ENCODE assay signal across 8 cellular contexts in the genomic region with DNA sequence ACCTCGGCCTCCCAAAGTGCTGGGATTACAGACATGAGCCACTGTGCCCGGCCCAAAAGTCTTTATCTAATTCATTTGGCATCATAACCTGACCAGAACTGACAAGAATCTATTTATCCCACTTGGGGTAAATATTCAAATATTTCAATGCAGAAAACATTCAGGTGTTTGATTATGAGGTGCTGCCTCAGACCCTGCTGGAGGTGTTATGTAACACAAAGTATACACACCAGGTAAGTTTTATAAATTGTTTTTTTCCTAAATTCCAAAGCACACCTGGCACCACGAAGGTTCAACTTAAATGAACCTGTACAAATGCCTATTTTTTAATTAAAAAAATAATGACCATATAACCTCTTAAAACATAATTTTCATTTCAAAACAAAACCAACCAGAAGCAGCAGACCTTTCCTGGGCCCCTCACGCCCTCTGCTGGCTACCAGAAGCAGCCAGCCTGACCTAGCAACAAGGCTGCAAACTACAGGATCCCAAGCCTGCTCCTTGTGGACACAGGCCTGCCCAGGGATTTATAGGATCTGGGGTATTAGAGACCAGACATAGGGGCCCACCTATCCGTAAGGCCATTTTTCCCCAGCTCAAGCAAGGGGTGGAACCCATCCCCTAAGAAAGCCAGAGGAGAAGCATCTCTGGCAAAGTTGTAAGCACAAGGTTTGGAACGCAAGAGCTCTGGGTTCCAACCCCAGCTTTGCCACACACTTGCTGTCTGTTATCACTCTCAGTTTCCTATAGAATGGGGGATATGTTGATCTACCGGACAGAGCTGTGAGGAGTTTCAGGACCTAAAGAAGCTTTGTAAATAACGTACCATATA. TPM values are rescaled to one million over a fixed set of nuclear protein-coding genes. Genes with fewer than 3 reads are reported as not detected.
DNase-seq lines count a peak whose midpoint lies in the region; ATAC-seq and TF ChIP-seq lines count a peak whose summit lies in the region.

No MANE protein-coding gene starts in this region.

- no peak for TF ChIP-seq POLR2A in esophagus muscularis mucosa (IDR thresholded peaks at IDR 0.05; ENCODE audit: low read depth)

- H3K27ac Mint-ChIP-seq in activated CD8-positive, alpha-beta T cell treated with anti-CD3 and anti-CD28 coated beads for 36 hours: peak overlapping the region; percentile 39
- H3K27ac Mint-ChIP-seq in nephron: no peak overlapping the region

- CTCF ChIA-PET in AG04449 (lab: Yijun Ruan, JAX): interaction anchor here (0.6 to 2.7 kb wide), 8 partner anchors 10 to 368 kb away, joined by 3 to 17 read pairs (median 3); no protein-coding TSS in a partner anchor
- CTCF ChIA-PET in GM10248 (lab: Yijun Ruan, JAX): interaction anchor here (0.7 to 2.2 kb wide), 13 partner anchors 8 to 298 kb away, joined by 3 to 18 read pairs (median 6); a partner anchor contains a TSS
- CTCF ChIA-PET in activated CD8-positive, alpha-beta T cell treated with anti-CD3 and anti-CD28 coated beads for 36 hours (lab: Charles Lee): interaction anchor here (0.6 to 1.8 kb wide), 13 partner anchors 9 to 474 kb away, joined by 3 to 18 read pairs (median 3); a partner anchor contains a TSS

- no peaks in the 10 kb centered on the region for H3K27me3 ChIP-seq in esophagus muscularis mucosa

- no peaks in the 10 kb centered on the region for H3K9me3 ChIP-seq in esophagus muscularis mucosa

- H3K9me3 Mint-ChIP-seq in activated CD8-positive, alpha-beta T cell treated with anti-CD3 and anti-CD28 coated beads for 36 hours: no peaks in the 10 kb centered on the region
- H3K9me3 Mint-ChIP-seq in nephron: peaks cover 9% of the 10 kb centered on the region

- H3K36me3 Mint-ChIP-seq in activated CD8-positive, alpha-beta T cell treated with anti-CD3 and anti-CD28 coated beads for 36 hours (ENCODE audit: low read depth): peaks cover 31% of the 10 kb centered on the region
- H3K36me3 Mint-ChIP-seq in nephron (ENCODE audit: low read depth): peaks cover 23% of the 10 kb centered on the region

- DNase-seq in AG04449 (ENCODE audit: low read depth, low spot score): no peak
- peak; percentile 62 for DNase-seq in GM10248 (ENCODE audit: extremely low spot score)
- DNase-seq in NCI-H1048 (lab: John Stamatoyannopoulos, UW): peak; percentile 3
- DNase-seq in activated CD8-positive, alpha-beta T cell treated with anti-CD3 and anti-CD28 coated beads for 36 hours: peak; percentile 67
- no peak for DNase-seq in esophagus muscularis mucosa (ENCODE audit: extremely low spot score)
- no peak for DNase-seq in SHP77 treated with DMSO at 0.1 percent for 48 hours (lab: John Stamatoyannopoulos, UW)

- peak; percentile 70 for TF ChIP-seq CTCF in AG04449 (IDR thresholded peaks at IDR 0.05; ENCODE audit: insufficient read depth, low read length, missing control alignments)
- peak; percentile 80 for TF ChIP-seq CTCF in GM10248 (IDR thresholded peaks at IDR 0.05; ENCODE audit: control extremely low read depth, extremely low read depth, low read depth, missing control alignments)
- peak; percentile 69 for TF ChIP-seq CTCF in activated CD8-positive, alpha-beta T cell treated with anti-CD3 and anti-CD28 coated beads for 36 hours (IDR thresholded peaks at IDR 0.05)
- peak; percentile 54 to 66 (median 60) for TF ChIP-seq CTCF in esophagus muscularis mucosa (IDR thresholded peaks at IDR 0.05)
- TF ChIP-seq CTCF in nephron (IDR thresholded peaks at IDR 0.05; ENCODE audit: unreplicated experiment in 3 of 3): peak; percentile 58 to 70 (median 67)

- POLR2A ChIA-PET in AG04449 (lab: Yijun Ruan, JAX): no interaction called here
- POLR2A ChIA-PET in GM10248 (lab: Yijun Ruan, JAX): interaction anchor here (0.8 kb wide), 1 partner anchor 33 kb away, joined by 3 read pairs; no protein-coding TSS in a partner anchor
- POLR2A ChIA-PET in activated CD8-positive, alpha-beta T cell treated with anti-CD3 and anti-CD28 coated beads for 36 hours (lab: Charles Lee): interaction anchor here (1.1 to 11.3 kb wide), 5 partner anchors 10 to 48 kb away, joined by 5 to 176 read pairs (median 8); a partner anchor contains a TSS

- intact Hi-C loops in activated CD8-positive, alpha-beta T cell treated with anti-CD3 and anti-CD28 coated beads for 36 hours (cut with micrococcal nuclease): no loop called here
- intact Hi-C loops in esophagus muscularis mucosa (cut with DNase I): no loop called here

- H3K4me3 ChIP-seq in AG04449 (ENCODE audit: low read depth, low read length) (no peak overlapping the region), esophagus muscularis mucosa (no peak overlapping the region)

- 48% methylated on average over 8 of the region's 8 CpGs for WGBS in esophagus muscularis mucosa

- no peaks in the 10 kb centered on the region for H3K27me3 Mint-ChIP-seq in activated CD8-positive, alpha-beta T cell treated with anti-CD3 and anti-CD28 coated beads for 36 hours
- no peaks in the 10 kb centered on the region for H3K27me3 Mint-ChIP-seq in nephron (ENCODE audit: low read depth)

- peaks cover 0 to 13% (median 7%) of the 10 kb centered on the region in 4 donors for H3K4me1 ChIP-seq in esophagus muscularis mucosa

- H3K36me3 ChIP-seq in esophagus muscularis mucosa: peaks cover 0 to 19% (median 8%) of the 10 kb centered on the region in 4 donors

- no peak overlapping the region for H3K27ac ChIP-seq in esophagus muscularis mucosa (replicated peaks in 1 of 4)

- TF ChIP-seq EP300 in esophagus muscularis mucosa (IDR thresholded peaks at IDR 0.05): no peak

- H3K4me3 Mint-ChIP-seq in activated CD8-positive, alpha-beta T cell treated with anti-CD3 and anti-CD28 coated beads for 36 hours: no peak overlapping the region
- H3K4me3 Mint-ChIP-seq in nephron: no peak overlapping the region

- peaks cover 52% of the 10 kb centered on the region for H3K4me1 Mint-ChIP-seq in activated CD8-positive, alpha-beta T cell treated with anti-CD3 and anti-CD28 coated beads for 36 hours (ENCODE audit: low read depth)
- H3K4me1 Mint-ChIP-seq in nephron: no peaks in the 10 kb centered on the region

- peak; percentile 27 for ATAC-seq in activated CD8-positive, alpha-beta T cell treated with anti-CD3 and anti-CD28 coated beads for 36 hours
- ATAC-seq in GM18870 (IDR thresholded peaks at IDR 0.05; ENCODE audit: unreplicated experiment): no peak

RNA-seq across cellular contexts. Expression of a gene that starts 11.7 kb away (rescaled TPM):
- 10 to 100 TPM; 50.6 to 51.5 TPM for total RNA-seq in activated CD8-positive, alpha-beta T cell treated with anti-CD3 and anti-CD28 coated beads for 36 hours
- total RNA-seq in esophagus muscularis mucosa: 10 to 100 TPM; 39.9 to 53.9 (median 48.5) TPM

RNA-seq across cellular contexts. Expression of a gene that starts 25.9 kb away (rescaled TPM):
- total RNA-seq in activated CD8-positive, alpha-beta T cell treated with anti-CD3 and anti-CD28 coated beads for 36 hours: 1 to 10 TPM; 2.5 to 2.6 TPM
- 1 to 10 TPM in 3 of 4 donors, under 1 TPM in 1; 0.83 to 1.9 (median 1.1) TPM for total RNA-seq in esophagus muscularis mucosa

RNA-seq across cellular contexts. Expression of a gene that starts 26.9 kb away (rescaled TPM):
- total RNA-seq in activated CD8-positive, alpha-beta T cell treated with anti-CD3 and anti-CD28 coated beads for 36 hours: 100 to 1,000 TPM; 169 to 177 TPM
- total RNA-seq in esophagus muscularis mucosa: 10 to 100 TPM in 1 of 4 donors, 1 to 10 TPM in 3; 3.3 to 11.4 (median 7.3) TPM

RNA-seq across cellular contexts. Expression of a gene that starts 34.3 kb away (rescaled TPM):
- 10 to 100 TPM; 14.7 to 15.0 TPM for total RNA-seq in activated CD8-positive, alpha-beta T cell treated with anti-CD3 and anti-CD28 coated beads for 36 hours
- 10 to 100 TPM in 2 of 4 donors, 1 to 10 TPM in 2; 7.3 to 13.4 (median 10.0) TPM for total RNA-seq in esophagus muscularis mucosa

RNA-seq across cellular contexts. Expression of a gene that starts 48.0 kb away (rescaled TPM):
- 10 to 100 TPM; 63.9 to 66.5 TPM for total RNA-seq in activated CD8-positive, alpha-beta T cell treated with anti-CD3 and anti-CD28 coated beads for 36 hours
- 10 to 100 TPM; 53.6 to 81.3 (median 72.0) TPM for total RNA-seq in esophagus muscularis mucosa

Comparison
In these comparisons a context has a peak if more than half of its experiments do, and no peak if none do; other contexts are left out.
1. DNase-seq: peak in GM10248 (single experiment), NCI-H1048 (single experiment) and activated CD8-positive, alpha-beta T cell treated with anti-CD3 and anti-CD28 coated beads for 36 hours (single experiment); none in AG04449 (single experiment), esophagus muscularis mucosa (single experiment) and SHP77 treated with DMSO at 0.1 percent for 48 hours (single experiment).
2. RNA of a gene that starts 26.9 kb away (total RNA-seq): 169 to 177 TPM in activated CD8-positive, alpha-beta T cell treated with anti-CD3 and anti-CD28 coated beads for 36 hours; 3.3 to 11.4 TPM in esophagus muscularis mucosa; every median in the first group is over 10 times any median in the second.
3. Peak in every context shown above with its lines, with median percentiles within 50 percentile points of each other: CTCF ChIP-seq.